In the genomic region with DNA sequence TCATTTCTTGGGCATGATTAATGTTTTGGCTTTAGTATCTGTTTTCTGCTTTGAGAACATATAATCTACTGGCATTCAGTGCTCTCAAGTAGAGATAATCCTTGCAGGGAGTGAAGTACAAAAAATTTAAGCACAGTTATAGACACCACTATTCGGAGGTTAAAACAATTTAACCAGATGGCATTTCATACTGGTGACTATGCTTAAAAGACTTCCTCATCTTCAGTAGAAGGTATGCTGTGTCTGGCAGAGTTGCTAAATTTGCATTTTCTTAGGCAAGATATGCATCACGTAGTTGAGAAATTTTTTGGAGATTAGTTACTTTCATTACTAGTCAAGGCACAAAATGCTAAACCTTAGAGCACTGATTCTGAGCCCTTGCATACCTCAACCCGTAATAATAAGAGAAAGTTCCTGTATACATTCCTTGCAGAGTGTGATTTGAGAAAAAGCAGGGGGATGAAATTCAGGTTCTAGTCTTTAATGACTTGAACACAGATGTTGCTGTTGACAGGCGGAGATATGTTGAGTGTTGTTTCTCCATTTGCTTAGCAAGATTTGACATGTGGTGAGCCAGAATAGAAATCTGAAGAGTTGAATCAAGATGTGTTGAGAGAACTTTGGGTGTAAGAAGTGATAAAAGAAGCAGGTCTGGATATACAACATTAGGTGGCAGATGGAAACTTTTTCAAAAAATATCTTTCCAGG, we compare ENCODE assay signal across 13 cellular contexts.
DNase-seq lines count a peak whose midpoint lies in the region; ATAC-seq and TF ChIP-seq lines count a peak whose summit lies in the region.
"Had no signal": no experiment of that assay in that cellular context is flagged by ENCODE, and none has a peak within 500 bp of the region (broad histone marks: within the 10 kb centered on the region; RNA-seq: fewer than 3 reads in every experiment).

No MANE protein-coding gene starts in this region.

- in situ Hi-C loops in astrocyte of the cerebellum (cut with HindIII; ENCODE audit: low sequenced_read_pairs), result no loop called here

- H3K4me1 ChIP-seq in prostate gland (replicated peaks), result no peaks in the 10 kb centered on the region

- no peak overlapping the region for H3K4me3 ChIP-seq in AG10803 (ENCODE audit: low read length)
- no peak overlapping the region for H3K4me3 ChIP-seq in astrocyte of the cerebellum (ENCODE audit: low read depth, low read length)
- H3K4me3 ChIP-seq in prostate gland, result no peak overlapping the region

- H3K36me3 ChIP-seq in prostate gland, result no peaks in the 10 kb centered on the region

- no peak for ATAC-seq in GM18520 (IDR thresholded peaks at IDR 0.05; ENCODE audit: unreplicated experiment)
- ATAC-seq: activated T-cell treated with anti-CD3 and anti-CD28 coated beads, Interleukin-2, amount 50 U/mL, for 4 hours; stimulated activated memory B cell treated with anti-CD40 and anti-IgM and Interleukin-4, amounts not matched to agents 10 μg/mL and 1 μg/mL and 100 μg/mL, for 72 hours had no signal

- intact Hi-C loops in prostate gland (cut with DNase I), result no loop called here

- H3K27ac ChIP-seq in prostate gland, result no peak overlapping the region

- no peaks in the 10 kb centered on the region for H3K9me3 ChIP-seq in prostate gland

- DNase-seq in AG10803 (ENCODE audit: low read depth), result peak; percentile 95
- peak; percentile 47 for DNase-seq in LHCN-M2 (ENCODE audit: low read depth)
- DNase-seq in astrocyte of the cerebellum (ENCODE audit: low read depth), result peak; percentile 49
- peak; percentile 40 for DNase-seq in hepatic stellate cell (ENCODE audit: low spot score)
- no peak for DNase-seq in stimulated activated CD4-positive, alpha-beta T cell treated with anti-CD3 and anti-CD28 coated beads, Interleukin-15, amount 100 ng/mL, for 24 hours
- no peak for DNase-seq in iPS-NIHi11 (ENCODE audit: low spot score)
- no peak for DNase-seq in prostate gland (ENCODE audit: low spot score)
- DNase-seq: activated T-cell treated with anti-CD3 and anti-CD28 coated beads, Interleukin-2, amount 50 U/mL, for 4 hours; midbrain; NCI-H187; stimulated activated CD4-positive, alpha-beta T cell treated with anti-CD3 and anti-CD28 coated beads, Interleukin-12 subunit alpha, Interleukin-12 subunit beta, amount 100 ng/mL, for 4 hours had no signal

- 76% methylated on average over 4 of the region's 4 CpGs for WGBS in prostate gland

- no peak for TF ChIP-seq CTCF in AG10803 (conservative IDR thresholded peaks at IDR 0.05; ENCODE audit: low read length)
- TF ChIP-seq CTCF in astrocyte of the cerebellum (IDR thresholded peaks at IDR 0.05; ENCODE audit: low read depth, low read length, missing control alignments), result no peak
- TF ChIP-seq CTCF in prostate gland (IDR thresholded peaks at IDR 0.05), result no peak

- no peaks in the 10 kb centered on the region for H3K27me3 ChIP-seq in prostate gland (replicated peaks; ENCODE audit: insufficient read depth)

- no peak for TF ChIP-seq POLR2A in prostate gland (IDR thresholded peaks at IDR 0.05)

Comparison
In these comparisons a context has a peak if more than half of its experiments do, and no peak if none do; other contexts are left out.
1. DNase-seq: peak in AG10803 (single experiment), LHCN-M2 (single experiment), astrocyte of the cerebellum (single experiment) and hepatic stellate cell (single experiment); none in stimulated activated CD4-positive, alpha-beta T cell treated with anti-CD3 and anti-CD28 coated beads, Interleukin-15, amount 100 ng/mL, for 24 hours (single experiment), iPS-NIHi11 (single experiment) and prostate gland (single experiment).